In the genomic region with DNA sequence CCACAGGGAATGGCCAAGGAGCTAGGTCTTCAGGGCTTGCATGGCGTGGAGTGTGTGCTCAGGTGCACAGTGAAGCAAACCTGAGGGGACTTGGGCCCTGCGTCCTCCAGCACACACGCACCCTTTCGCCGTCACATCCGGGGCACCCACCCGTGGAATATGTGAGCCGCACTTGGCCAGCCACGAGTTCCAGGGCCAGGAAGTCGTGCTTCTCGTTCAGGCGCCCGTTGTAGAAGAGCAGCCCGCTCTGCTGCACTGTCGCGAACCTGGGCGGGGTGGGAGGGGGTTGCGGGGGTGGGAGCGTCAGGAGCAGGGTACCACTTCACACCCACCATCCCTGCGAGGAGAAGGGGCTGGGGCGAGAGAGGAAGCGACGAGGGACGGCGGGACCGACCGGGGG, we compare ENCODE assay signal across 8 cellular contexts. TPM values are rescaled to one million over a fixed set of nuclear protein-coding genes. Genes with fewer than 3 reads are reported as not detected.
DNase-seq lines count a peak whose midpoint lies in the region; TF ChIP-seq lines count a peak whose summit lies in the region.

No MANE protein-coding gene starts in this region.

- no peak for TF ChIP-seq CTCF in GM13977 (IDR thresholded peaks at IDR 0.05; ENCODE audit: extremely low read depth, insufficient read depth, missing control alignments)
- TF ChIP-seq CTCF in glutamatergic neuron (IDR thresholded peaks at IDR 0.05; ENCODE audit: partially characterized antibody, unreplicated experiment), result no peak

- peak overlapping the region; percentile 78 for H3K4me3 Mint-ChIP-seq in activated T-cell treated with anti-CD3 and anti-CD28 coated beads, Interleukin-2, amount 50 U/mL, for 24 hours
- H3K4me3 Mint-ChIP-seq in glutamatergic neuron (ENCODE audit: unreplicated experiment), result peak overlapping the region; percentile 70

- H3K27me3 Mint-ChIP-seq in activated T-cell treated with anti-CD3 and anti-CD28 coated beads, Interleukin-2, amount 50 U/mL, for 24 hours, result peaks cover 18% of the 10 kb centered on the region
- peaks cover 10% of the 10 kb centered on the region for H3K27me3 Mint-ChIP-seq in glutamatergic neuron (ENCODE audit: unreplicated experiment)

- H3K4me1 Mint-ChIP-seq in activated T-cell treated with anti-CD3 and anti-CD28 coated beads, Interleukin-2, amount 50 U/mL, for 24 hours (ENCODE audit: low read depth), result peaks cover 21% of the 10 kb centered on the region
- peaks cover 6% of the 10 kb centered on the region for H3K4me1 Mint-ChIP-seq in glutamatergic neuron (ENCODE audit: low read depth, unreplicated experiment)

- H3K9me3 Mint-ChIP-seq in activated T-cell treated with anti-CD3 and anti-CD28 coated beads, Interleukin-2, amount 50 U/mL, for 24 hours, result no peaks in the 10 kb centered on the region
- H3K9me3 Mint-ChIP-seq in glutamatergic neuron (ENCODE audit: unreplicated experiment), result peaks cover 30% of the 10 kb centered on the region

- H3K36me3 Mint-ChIP-seq in activated T-cell treated with anti-CD3 and anti-CD28 coated beads, Interleukin-2, amount 50 U/mL, for 24 hours (ENCODE audit: low read depth), result peaks cover 24% of the 10 kb centered on the region
- peaks cover 23% of the 10 kb centered on the region for H3K36me3 Mint-ChIP-seq in glutamatergic neuron (ENCODE audit: unreplicated experiment)

- in situ Hi-C loops in GM13977 (cut with MboI; ENCODE audit: low pct_unique_long_range_greater_than_20kb, low sequenced_read_pairs, unreplicated experiment), result no loop called here

- H3K27ac Mint-ChIP-seq in activated T-cell treated with anti-CD3 and anti-CD28 coated beads, Interleukin-2, amount 50 U/mL, for 24 hours, result peak overlapping the region; percentile 90
- no peak overlapping the region for H3K27ac Mint-ChIP-seq in glutamatergic neuron (ENCODE audit: unreplicated experiment)

- DNase-seq in GM13977 (ENCODE audit: low spot score) (peak; percentile 63), glutamatergic neuron (no peak), RPMI8226 (no peak), OCI-M2 (lab: John Stamatoyannopoulos, UW; ENCODE audit: unreplicated experiment) (no peak), nucleus accumbens (lab: John Stamatoyannopoulos, UW) (no peak), NCI-H526 (lab: John Stamatoyannopoulos, UW) (no peak)
- no peak for DNase-seq in activated T-cell treated with anti-CD3 and anti-CD28 coated beads, Interleukin-2, amount 50 U/mL, for 24 hours
- DNase-seq in stimulated activated CD4-positive, alpha-beta T cell treated with anti-CD3 and anti-CD28 coated beads, Interleukin-2, amount 100 ng/mL, for 24 hours, result peak; percentile 54 to 62

RNA-seq across cellular contexts. Expression of a gene that starts 7.1 kb away (rescaled TPM):
- total RNA-seq in glutamatergic neuron (ENCODE audit: unreplicated experiment), result 162 TPM

RNA-seq across cellular contexts. Expression of a gene that starts 20.3 kb away (rescaled TPM):
- total RNA-seq in glutamatergic neuron (ENCODE audit: unreplicated experiment), result 26.0 TPM

RNA-seq across cellular contexts. Expression of a gene that starts 30.1 kb away (rescaled TPM):
- total RNA-seq in glutamatergic neuron (ENCODE audit: unreplicated experiment), result 35.5 TPM

RNA-seq across cellular contexts. Expression of a gene that starts 34.0 kb away (rescaled TPM):
- not detected for total RNA-seq in glutamatergic neuron (ENCODE audit: unreplicated experiment)

RNA-seq across cellular contexts. Expression of a gene that starts 46.1 kb away (rescaled TPM):
- total RNA-seq in glutamatergic neuron (ENCODE audit: unreplicated experiment), result 242 TPM

Comparison
In these comparisons a context has a peak if more than half of its experiments do, and no peak if none do; other contexts are left out.
1. DNase-seq: peak in GM13977 (single experiment) and stimulated activated CD4-positive, alpha-beta T cell treated with anti-CD3 and anti-CD28 coated beads, Interleukin-2, amount 100 ng/mL, for 24 hours (2 of 2); none in activated T-cell treated with anti-CD3 and anti-CD28 coated beads, Interleukin-2, amount 50 U/mL, for 24 hours (single experiment), glutamatergic neuron (single experiment), RPMI8226 (single experiment), OCI-M2 (single experiment), nucleus accumbens (0 of 56) and NCI-H526 (0 of 2).